ENCODE assay signal across 9 cellular contexts in the genomic region with DNA sequence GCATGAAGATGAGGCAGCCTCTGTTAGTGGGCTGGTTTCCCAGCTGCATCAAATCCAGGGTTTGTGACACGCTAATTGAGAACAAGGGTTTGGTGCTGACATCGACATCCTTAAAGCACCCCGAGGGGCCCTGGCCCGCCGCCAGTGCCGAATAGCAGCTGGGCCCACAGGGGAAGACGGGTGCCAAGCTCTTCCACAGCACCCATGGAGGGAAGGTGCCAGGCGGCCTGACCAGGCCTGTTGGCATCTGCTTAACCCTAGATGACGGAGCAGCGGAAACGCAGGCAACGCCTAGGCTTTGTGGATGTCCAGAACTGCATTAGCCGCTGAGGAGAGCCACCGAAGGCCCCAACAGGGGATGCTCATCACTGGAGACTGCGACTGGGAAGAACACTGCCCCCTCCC. TPM values are rescaled to one million over a fixed set of nuclear protein-coding genes. Genes with fewer than 3 reads are reported as not detected.
DNase-seq lines count a peak whose midpoint lies in the region; ATAC-seq and TF ChIP-seq lines count a peak whose summit lies in the region.
"Had no signal": no experiment of that assay in that cellular context is flagged by ENCODE, and none has a peak within 500 bp of the region (broad histone marks: within the 10 kb centered on the region; RNA-seq: fewer than 3 reads in every experiment).

No MANE protein-coding gene starts in this region.

- peaks cover 0 to 10% of the 10 kb centered on the region in 2 donors for H3K36me3 Mint-ChIP-seq in naive B cell

- H3K27me3 Mint-ChIP-seq in naive B cell: no peaks in the 10 kb centered on the region
- H3K27me3 Mint-ChIP-seq: type B pancreatic cell had no signal

- H3K27me3 ChIP-seq in BLaER1 (no peaks in the 10 kb centered on the region), breast epithelium (no peaks in the 10 kb centered on the region)

- no peak for ATAC-seq in naive B cell (ENCODE audit: low read depth in 2 of 2)
- no peak for ATAC-seq in HG03097 (IDR thresholded peaks at IDR 0.05; ENCODE audit: low FRiP score, unreplicated experiment)
- no peak for ATAC-seq in GM18505 (IDR thresholded peaks at IDR 0.05; ENCODE audit: unreplicated experiment)
- ATAC-seq in GM19035 (IDR thresholded peaks at IDR 0.05; ENCODE audit: unreplicated experiment): no peak

- DNase-seq in NCI-H1105 treated with DMSO at 0.1 percent for 48 hours (lab: John Stamatoyannopoulos, UW) (peak; percentile 93), breast epithelium (ENCODE audit: low spot score in 2 of 2) (no peak), naive B cell (no peak), cerebellum (ENCODE audit: low spot score) (no peak)

- peak overlapping the region; percentile 94 to 98 (median 96) for H3K27ac Mint-ChIP-seq in naive B cell
- H3K27ac Mint-ChIP-seq: type B pancreatic cell had no signal

- intact Hi-C loops in breast epithelium (cut with DNase I; ENCODE audit: low total_unique reads): loop anchor here (5.0 to 10.0 kb wide), 2 partner anchors 93 to 111 kb away; a partner anchor contains a TSS

- peak overlapping the region; percentile 79 for H3K9ac ChIP-seq in BLaER1

- peak overlapping the region; percentile 89 for H3K4me2 ChIP-seq in BLaER1

- TF ChIP-seq POLR2A in breast epithelium (IDR thresholded peaks at IDR 0.05) (no peak), GM18505 (IDR thresholded peaks at IDR 0.05; ENCODE audit: borderline replicate concordance, extremely low read depth, insufficient read depth, insufficient read length) (no peak)

- peaks cover 54 to 88% (median 78%) of the 10 kb centered on the region in 3 donors for H3K4me1 Mint-ChIP-seq in naive B cell

- H3K36me3 ChIP-seq in BLaER1 (peaks cover 16% of the 10 kb centered on the region), breast epithelium (no peaks in the 10 kb centered on the region)

- H3K9me3 Mint-ChIP-seq in naive B cell: no peaks in the 10 kb centered on the region
- H3K9me3 Mint-ChIP-seq: type B pancreatic cell had no signal

- H3K4me1 ChIP-seq in BLaER1 (peaks cover 100% of the 10 kb centered on the region), breast epithelium (peaks cover 15 to 35% of the 10 kb centered on the region in 2 donors)

- H4K20me1 ChIP-seq in BLaER1: no peaks in the 10 kb centered on the region

- H3K4me3 Mint-ChIP-seq in naive B cell: peak overlapping the region in 4 of 8 donors; percentile 59 to 89 (median 80)
- H3K4me3 Mint-ChIP-seq: type B pancreatic cell had no signal

- no peaks in the 10 kb centered on the region for H3K9me3 ChIP-seq in BLaER1
- H3K9me3 ChIP-seq in breast epithelium: no peaks in the 10 kb centered on the region

- peak overlapping the region; percentile 95 for H3K27ac ChIP-seq in BLaER1
- peak overlapping the region; percentile 68 to 79 for H3K27ac ChIP-seq in breast epithelium

- TF ChIP-seq CTCF in breast epithelium (IDR thresholded peaks at IDR 0.05): no peak

- H3K4me3 ChIP-seq in BLaER1 (peak overlapping the region; percentile 57), breast epithelium (no peak overlapping the region)

RNA-seq across cellular contexts. Expression of a gene that starts 16.0 kb away (rescaled TPM):
- total RNA-seq in breast epithelium (10 to 100 TPM in 2 of 3 donors, 1 to 10 TPM in 1; 9.9 to 19.7 (median 19.6) TPM), cerebellum (26.4 TPM)
- 10 to 100 TPM; 29.4 to 53.0 (median 44.4) TPM for polyA plus RNA-seq in naive B cell (ENCODE audit: low read depth in 6 of 6)

RNA-seq across cellular contexts. Expression of a gene that starts 51.3 kb away (rescaled TPM):
- 1 to 10 TPM in 1 of 3 donors, under 1 TPM in 2; 0.15 to 4.2 (median 0.66) TPM for total RNA-seq in breast epithelium
- not detected for polyA plus RNA-seq in naive B cell (ENCODE audit: low read depth in 6 of 6)
- total RNA-seq in cerebellum: 0.27 TPM
